27 cellular contexts compared by ENCODE assay signal in genomic region chr3:125434582-125435011, GRCh38. TPM values are rescaled to one million over a fixed set of nuclear protein-coding genes. Genes with fewer than 3 reads are reported as not detected.
A peak's percentile ranks its signal among the peaks of the same experiment; 100 is the strongest.
DNase-seq lines count a peak whose midpoint lies in the region; ATAC-seq and TF ChIP-seq lines count a peak whose summit lies in the region.
"Had no signal": no experiment of that assay in that cellular context is flagged by ENCODE, and none has a peak within 500 bp of the region (broad histone marks: within the 10 kb centered on the region; RNA-seq: fewer than 3 reads in every experiment).

No MANE protein-coding gene starts in this region.

- H3K9me3 ChIP-seq in BLaER1: no peaks in the 10 kb centered on the region
- H3K9me3 ChIP-seq: BE2C had no signal

- H3K27ac ChIP-seq in BLaER1: no peak overlapping the region
- peak overlapping the region; percentile 71; the same call in 1 of the 2 replicates for H3K27ac ChIP-seq in RWPE1
- H3K27ac ChIP-seq: GM23248, parathyroid adenoma, PC-9, SK-N-MC had no signal

- no peak overlapping the region for H3K4me3 ChIP-seq in BLaER1
- H3K4me3 ChIP-seq: GM23248, MG63, PC-9, SK-N-MC had no signal

- no peaks in the 10 kb centered on the region for H3K36me3 ChIP-seq in BLaER1
- H3K36me3 ChIP-seq: BE2C, MG63 had no signal

- DNase-seq in activated CD4-positive, alpha-beta T cell treated with anti-CD3 and anti-CD28 coated beads for 36 hours: peak; percentile 37
- no peak for DNase-seq in activated CD4-positive, alpha-beta T cell treated with anti-CD3 and anti-CD28 coated beads, Interleukin-2, amount 10 ng/mL, durations not matched to agents 24 days and 14 days
- DNase-seq in RWPE1 (ENCODE audit: low spot score) (no peak), AG08395 (ENCODE audit: low spot score) (no peak), SHP77 (lab: John Stamatoyannopoulos, UW) (no peak)
- DNase-seq: 8988T; activated CD4-positive, CD25-positive, alpha-beta regulatory T cell; activated naive CD4-positive, alpha-beta T cell treated with anti-CD3 and anti-CD28 coated beads, Interleukin-2, amount 10 ng/mL, durations not matched to agents 7 days and 5 days; BE2C; Calu3; effector memory CD8-positive, alpha-beta T cell; EL; glutamatergic neuron; left cardiac atrium; mesenchymal stem cell; naive B cell; NCI-H1436 treated with DMSO at 0.1 percent for 48 hours; NCI-H748 treated with DMSO at 0.1 percent for 48 hours; PC-9; substantia nigra had no signal

- 0 out of 2 replicates have a peak overlapping the region, but pooled peaks have one; percentile 5 for H3K4me2 ChIP-seq in BLaER1
- H3K4me2 ChIP-seq: PC-9 had no signal

- no peaks in the 10 kb centered on the region for H4K20me1 ChIP-seq in BLaER1

- no peaks in the 10 kb centered on the region for H3K27me3 Mint-ChIP-seq in activated CD4-positive, alpha-beta T cell treated with anti-CD3 and anti-CD28 coated beads for 36 hours
- H3K27me3 Mint-ChIP-seq in activated CD4-positive, alpha-beta T cell treated with anti-CD3 and anti-CD28 coated beads, Interleukin-2, amount 10 ng/mL, durations not matched to agents 24 days and 14 days: peaks cover 7% of the 10 kb centered on the region
- H3K27me3 Mint-ChIP-seq: effector memory CD8-positive, alpha-beta T cell; naive B cell had no signal

- H3K27me3 ChIP-seq in BLaER1: no peaks in the 10 kb centered on the region
- H3K27me3 ChIP-seq: BE2C, MG63 had no signal

- intact Hi-C loops in activated CD4-positive, alpha-beta T cell treated with anti-CD3 and anti-CD28 coated beads for 36 hours (cut with DNase I, micrococcal nuclease): loop anchor here (5.0 to 10.0 kb wide), 5 partner anchors 150 to 382 kb away; no protein-coding TSS in a partner anchor
- intact Hi-C loops in activated CD4-positive, alpha-beta T cell treated with anti-CD3 and anti-CD28 coated beads, Interleukin-2, amount 10 ng/mL, durations not matched to agents 24 days and 14 days (cut with micrococcal nuclease): loop anchor here (5.0 kb wide), 2 partner anchors 153 to 282 kb away; no protein-coding TSS in a partner anchor

- no peak for TF ChIP-seq CTCF in RWPE1 (conservative IDR thresholded peaks at IDR 0.05; ENCODE audit: low read depth)

- no peak overlapping the region for H3K9ac ChIP-seq in BLaER1
- H3K9ac ChIP-seq: GM23248, parathyroid adenoma had no signal

- peak; percentile 67 for ATAC-seq in activated CD4-positive, alpha-beta T cell treated with anti-CD3 and anti-CD28 coated beads for 36 hours
- ATAC-seq in GM21529 (IDR thresholded peaks at IDR 0.05; ENCODE audit: unreplicated experiment): peak; percentile 54
- ATAC-seq in GM18873 (IDR thresholded peaks at IDR 0.05; ENCODE audit: low FRiP score, unreplicated experiment): no peak
- ATAC-seq: effector memory CD8-positive, alpha-beta T cell; left cardiac atrium had no signal

- no peak overlapping the region for H3K27ac Mint-ChIP-seq in activated CD4-positive, alpha-beta T cell treated with anti-CD3 and anti-CD28 coated beads for 36 hours
- no peak overlapping the region for H3K27ac Mint-ChIP-seq in activated CD4-positive, alpha-beta T cell treated with anti-CD3 and anti-CD28 coated beads, Interleukin-2, amount 10 ng/mL, durations not matched to agents 24 days and 14 days
- H3K27ac Mint-ChIP-seq: activated naive CD4-positive, alpha-beta T cell treated with anti-CD3 and anti-CD28 coated beads, Interleukin-2, amount 10 ng/mL, durations not matched to agents 7 days and 5 days; effector memory CD8-positive, alpha-beta T cell; naive B cell had no signal

- peaks cover 3% of the 10 kb centered on the region for H3K4me1 Mint-ChIP-seq in activated CD4-positive, alpha-beta T cell treated with anti-CD3 and anti-CD28 coated beads for 36 hours
- no peaks in the 10 kb centered on the region for H3K4me1 Mint-ChIP-seq in activated CD4-positive, alpha-beta T cell treated with anti-CD3 and anti-CD28 coated beads, Interleukin-2, amount 10 ng/mL, durations not matched to agents 24 days and 14 days
- H3K4me1 Mint-ChIP-seq: activated naive CD4-positive, alpha-beta T cell treated with anti-CD3 and anti-CD28 coated beads, Interleukin-2, amount 10 ng/mL, durations not matched to agents 7 days and 5 days; naive B cell had no signal

- H3K9me3 Mint-ChIP-seq in activated CD4-positive, alpha-beta T cell treated with anti-CD3 and anti-CD28 coated beads for 36 hours (ENCODE audit: low read depth): no peaks in the 10 kb centered on the region
- no peaks in the 10 kb centered on the region for H3K9me3 Mint-ChIP-seq in activated CD4-positive, alpha-beta T cell treated with anti-CD3 and anti-CD28 coated beads, Interleukin-2, amount 10 ng/mL, durations not matched to agents 24 days and 14 days
- H3K9me3 Mint-ChIP-seq: activated naive CD4-positive, alpha-beta T cell treated with anti-CD3 and anti-CD28 coated beads, Interleukin-2, amount 10 ng/mL, durations not matched to agents 7 days and 5 days; effector memory CD8-positive, alpha-beta T cell; naive B cell had no signal

- POLR2A ChIA-PET in activated CD4-positive, alpha-beta T cell treated with anti-CD3 and anti-CD28 coated beads for 36 hours (lab: Charles Lee): interaction anchor here (0.6 kb wide), 1 partner anchor 156 kb away, joined by 3 read pairs; no protein-coding TSS in a partner anchor
- POLR2A ChIA-PET in RWPE1 (lab: Yijun Ruan, JAX; ENCODE audit: low non-redundant PET): no interaction called here

- H3K36me3 Mint-ChIP-seq in activated CD4-positive, alpha-beta T cell treated with anti-CD3 and anti-CD28 coated beads for 36 hours (ENCODE audit: low read depth): no peaks in the 10 kb centered on the region
- no peaks in the 10 kb centered on the region for H3K36me3 Mint-ChIP-seq in activated CD4-positive, alpha-beta T cell treated with anti-CD3 and anti-CD28 coated beads, Interleukin-2, amount 10 ng/mL, durations not matched to agents 24 days and 14 days (ENCODE audit: low read depth)
- H3K36me3 Mint-ChIP-seq: activated naive CD4-positive, alpha-beta T cell treated with anti-CD3 and anti-CD28 coated beads, Interleukin-2, amount 10 ng/mL, durations not matched to agents 7 days and 5 days; naive B cell had no signal

- CTCF ChIA-PET in activated CD4-positive, alpha-beta T cell treated with anti-CD3 and anti-CD28 coated beads for 36 hours (lab: Charles Lee): interaction anchor here (0.6 to 4.6 kb wide), 7 partner anchors 13 to 507 kb away, joined by 3 to 22 read pairs (median 3); no protein-coding TSS in a partner anchor
- CTCF ChIA-PET in RWPE1 (lab: Yijun Ruan, JAX): no interaction called here

- no peak overlapping the region for H3K4me3 Mint-ChIP-seq in activated CD4-positive, alpha-beta T cell treated with anti-CD3 and anti-CD28 coated beads for 36 hours
- no peak overlapping the region for H3K4me3 Mint-ChIP-seq in activated CD4-positive, alpha-beta T cell treated with anti-CD3 and anti-CD28 coated beads, Interleukin-2, amount 10 ng/mL, durations not matched to agents 24 days and 14 days
- H3K4me3 Mint-ChIP-seq: activated naive CD4-positive, alpha-beta T cell treated with anti-CD3 and anti-CD28 coated beads, Interleukin-2, amount 10 ng/mL, durations not matched to agents 7 days and 5 days; effector memory CD8-positive, alpha-beta T cell; naive B cell had no signal

- H3K4me1 ChIP-seq in BLaER1: peaks cover 25% of the 10 kb centered on the region
- H3K4me1 ChIP-seq: parathyroid adenoma had no signal

RNA-seq across cellular contexts. Expression of gene ZNF148, which starts 59.5 kb away (rescaled TPM):
- total RNA-seq in activated CD4-positive, alpha-beta T cell treated with anti-CD3 and anti-CD28 coated beads for 36 hours: 10 to 100 TPM; 30.3 to 37.7 TPM
- 31.8 and 38.0 TPM in 2 replicates for total RNA-seq in activated CD4-positive, alpha-beta T cell treated with anti-CD3 and anti-CD28 coated beads, Interleukin-2, amount 10 ng/mL, durations not matched to agents 24 days and 14 days
